Comparison of ENCODE assay signal across 21 cellular contexts in the genomic region with DNA sequence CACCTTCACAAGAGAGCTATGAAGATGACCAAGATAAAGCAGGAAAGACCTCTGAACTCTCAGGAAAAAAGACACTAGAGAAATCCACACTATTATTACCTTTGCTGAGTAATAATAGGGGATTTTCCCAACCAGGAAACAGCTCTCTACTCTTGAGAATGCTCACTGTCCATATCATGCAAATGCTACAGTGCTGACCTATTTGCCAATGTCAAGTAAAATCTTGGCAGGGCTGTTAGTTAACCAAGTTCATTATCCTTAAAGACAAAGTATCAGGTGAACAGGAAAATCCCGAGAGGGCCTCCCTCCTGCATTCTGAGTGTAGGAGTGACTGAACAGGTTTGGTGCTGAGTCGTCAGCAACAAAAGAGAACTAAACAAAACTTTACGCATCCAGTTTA.
DNase-seq lines count a peak whose midpoint lies in the region; ATAC-seq and TF ChIP-seq lines count a peak whose summit lies in the region.
"Had no signal": no experiment of that assay in that cellular context is flagged by ENCODE, and none has a peak within 500 bp of the region (broad histone marks: within the 10 kb centered on the region; RNA-seq: fewer than 3 reads in every experiment).

No MANE protein-coding gene starts in this region.

- H3K9me3 ChIP-seq in breast epithelium: no peaks in the 10 kb centered on the region

- no peak for TF ChIP-seq POLR2A in breast epithelium (IDR thresholded peaks at IDR 0.05)

- H3K4me1 Mint-ChIP-seq in activated T-helper 17 cell treated with anti-CD3 and anti-CD28 coated beads, Interleukin-2, amount 50 U/mL, for 72 hours: no peaks in the 10 kb centered on the region
- H3K4me1 Mint-ChIP-seq: activated naive CD4-positive, alpha-beta T cell treated with anti-CD3 and anti-CD28 coated beads, Interleukin-2, amount 50 U/mL, for 24 hours; CD4-positive, CD25-positive, alpha-beta regulatory T cell had no signal

- intact Hi-C loops in breast epithelium (cut with DNase I; ENCODE audit: low total_unique reads): no loop called here
- intact Hi-C loops in left colon (cut with DNase I, micrococcal nuclease): no loop called here

- no peaks in the 10 kb centered on the region for H3K36me3 ChIP-seq in breast epithelium

- ATAC-seq in left colon: peak; percentile 61
- ATAC-seq in activated T-helper 17 cell treated with anti-CD3 and anti-CD28 coated beads, Interleukin-2, amount 50 U/mL, for 72 hours (replicated peaks): no peak

- H3K27ac ChIP-seq in breast epithelium: peak overlapping the region; percentile 22 to 60
- H3K27ac ChIP-seq: dorsolateral prefrontal cortex, HL-60, KMS-11, SK-N-MC had no signal

- H3K36me3 Mint-ChIP-seq in activated T-helper 17 cell treated with anti-CD3 and anti-CD28 coated beads, Interleukin-2, amount 50 U/mL, for 72 hours (ENCODE audit: low read depth): no peaks in the 10 kb centered on the region
- H3K36me3 Mint-ChIP-seq: activated naive CD4-positive, alpha-beta T cell treated with anti-CD3 and anti-CD28 coated beads, Interleukin-2, amount 50 U/mL, for 24 hours; CD4-positive, CD25-positive, alpha-beta regulatory T cell had no signal

- peaks cover 0 to 8% of the 10 kb centered on the region in 2 donors for H3K4me1 ChIP-seq in breast epithelium

- H3K4me3 Mint-ChIP-seq in activated T-helper 17 cell treated with anti-CD3 and anti-CD28 coated beads, Interleukin-2, amount 50 U/mL, for 72 hours: no peak overlapping the region
- H3K4me3 Mint-ChIP-seq: activated naive CD4-positive, alpha-beta T cell treated with anti-CD3 and anti-CD28 coated beads, Interleukin-2, amount 50 U/mL, for 24 hours; CD4-positive, CD25-positive, alpha-beta regulatory T cell; nephron had no signal

- no peak for TF ChIP-seq CTCF in breast epithelium (IDR thresholded peaks at IDR 0.05)

- DNase-seq in NCI-H2171 treated with DMSO at 0.1 percent for 48 hours (lab: John Stamatoyannopoulos, UW) (peak; percentile 39), NCI-H2171 (lab: John Stamatoyannopoulos, UW) (no peak), breast epithelium (ENCODE audit: low spot score in 2 of 2) (peak in 1 of 2 donors; percentile 61), left colon (no peak), HUDEP-2 (lab: John Stamatoyannopoulos, UW; ENCODE audit: unreplicated experiment in 76 of 76) (no peak), LoVo (ENCODE audit: low spot score) (no peak), SKM-1 (lab: John Stamatoyannopoulos, UW; ENCODE audit: unreplicated experiment) (no peak)
- DNase-seq: activated CD4-positive, alpha-beta T cell treated with anti-CD3 and anti-CD28 coated beads, Interleukin-2, amount 50 U/mL, for 1 hour; activated T-cell treated with anti-CD3 and anti-CD28 coated beads for 4 hours; CD4-positive, CD25-positive, alpha-beta regulatory T cell; dorsolateral prefrontal cortex; NCI-H1417; NCI-H2227 treated with DMSO at 0.1 percent for 48 hours; stimulated activated naive CD4-positive, alpha-beta T cell had no signal

- H3K27me3 Mint-ChIP-seq in activated T-helper 17 cell treated with anti-CD3 and anti-CD28 coated beads, Interleukin-2, amount 50 U/mL, for 72 hours: no peaks in the 10 kb centered on the region
- H3K27me3 Mint-ChIP-seq: activated naive CD4-positive, alpha-beta T cell treated with anti-CD3 and anti-CD28 coated beads, Interleukin-2, amount 50 U/mL, for 24 hours; CD4-positive, CD25-positive, alpha-beta regulatory T cell had no signal

- H3K4me3 ChIP-seq in breast epithelium: no peak overlapping the region
- H3K4me3 ChIP-seq: dorsolateral prefrontal cortex, SK-N-MC had no signal

- no peak overlapping the region for H3K27ac Mint-ChIP-seq in activated T-helper 17 cell treated with anti-CD3 and anti-CD28 coated beads, Interleukin-2, amount 50 U/mL, for 72 hours
- H3K27ac Mint-ChIP-seq: activated naive CD4-positive, alpha-beta T cell treated with anti-CD3 and anti-CD28 coated beads, Interleukin-2, amount 50 U/mL, for 24 hours; CD4-positive, CD25-positive, alpha-beta regulatory T cell; progenitor cell of endocrine pancreas had no signal

- H3K27me3 ChIP-seq in breast epithelium: no peaks in the 10 kb centered on the region
- H3K27me3 ChIP-seq: dorsolateral prefrontal cortex had no signal

- peaks cover 4% of the 10 kb centered on the region for H3K9me3 Mint-ChIP-seq in activated T-helper 17 cell treated with anti-CD3 and anti-CD28 coated beads, Interleukin-2, amount 50 U/mL, for 72 hours
- H3K9me3 Mint-ChIP-seq: activated naive CD4-positive, alpha-beta T cell treated with anti-CD3 and anti-CD28 coated beads, Interleukin-2, amount 50 U/mL, for 24 hours; nephron had no signal
